In the genomic region with DNA sequence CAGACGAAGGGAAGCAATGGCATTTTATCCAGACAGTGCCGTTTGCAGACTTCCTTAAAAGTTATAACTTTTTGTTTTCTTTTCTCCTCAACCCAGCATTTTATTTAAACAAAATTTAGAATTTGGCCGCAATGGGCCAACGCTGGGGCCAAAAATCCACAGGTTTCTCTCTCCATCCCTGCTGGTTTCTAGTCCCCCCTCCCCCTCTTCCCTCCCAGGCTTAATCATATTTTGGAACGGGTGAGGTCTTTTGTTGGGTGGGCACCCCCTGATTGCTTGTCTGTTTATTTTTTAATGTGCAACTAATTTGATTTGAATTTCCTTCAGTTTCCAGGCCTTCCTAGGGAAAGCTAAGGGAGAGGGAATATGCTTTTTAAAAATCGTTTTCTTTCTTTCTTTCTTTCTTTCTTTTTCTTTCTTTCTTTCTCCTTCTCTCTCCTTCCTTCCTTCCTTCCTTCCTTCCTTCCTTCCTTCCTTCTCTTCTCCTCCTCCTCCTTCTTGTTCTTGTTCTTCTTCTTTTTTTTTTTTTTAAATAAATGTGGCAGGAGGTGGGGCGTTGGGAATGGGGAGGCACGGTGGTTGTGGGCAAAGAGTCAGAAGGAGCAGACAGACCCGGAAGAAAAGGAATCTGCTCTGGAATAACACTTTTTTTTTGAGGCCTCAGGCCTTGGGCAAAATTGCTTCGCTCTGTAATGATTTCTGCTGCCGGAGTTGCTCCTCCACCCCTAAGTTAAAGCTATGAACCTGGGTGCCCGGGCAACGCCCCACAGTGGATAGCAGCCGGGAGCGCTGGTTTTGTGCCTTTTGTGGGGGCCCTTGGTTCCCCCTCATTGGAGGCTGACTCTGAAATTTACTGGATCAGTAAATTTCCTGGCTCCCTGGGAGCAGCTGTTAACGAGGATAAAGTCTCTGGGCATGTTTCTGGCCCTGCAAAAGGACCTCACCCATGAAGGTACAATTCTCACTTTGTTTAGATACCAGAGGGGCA, we compare ENCODE assay signal across 8 cellular contexts. TPM values are rescaled to one million over a fixed set of nuclear protein-coding genes. Genes with fewer than 3 reads are reported as not detected.
A peak's percentile ranks its signal among the peaks of the same experiment; 100 is the strongest.
DNase-seq lines count a peak whose midpoint lies in the region; ATAC-seq and TF ChIP-seq lines count a peak whose summit lies in the region.

No MANE protein-coding gene starts in this region.

- in situ Hi-C loops in HAP-1 (cut with MboI; ENCODE audit: low sequenced_read_pairs) = no loop called here

- no peaks in the 10 kb centered on the region for H3K27me3 Mint-ChIP-seq in WTC11 (ENCODE audit: low read depth)

- peaks cover 14% of the 10 kb centered on the region; the same call in 1 of the 2 replicates for H3K4me1 ChIP-seq in HAP-1
- peaks cover 0 to 62% (median 49%) of the 10 kb centered on the region in 12 donors for H3K4me1 ChIP-seq in heart left ventricle
- peaks cover 15% of the 10 kb centered on the region for H3K4me1 ChIP-seq in rectal smooth muscle tissue (ENCODE audit: control insufficient read depth, insufficient read depth, low read length)

- H3K4me3 ChIP-seq in HAP-1 = peak overlapping the region; percentile 92
- peak overlapping the region; percentile 65 to 100 (median 92) for H3K4me3 ChIP-seq in heart left ventricle
- peak overlapping the region; percentile 84 for H3K4me3 ChIP-seq in rectal smooth muscle tissue (ENCODE audit: low read length)

- DNase-seq in A172 (ENCODE audit: low spot score) = peak; percentile 36
- DNase-seq in HAP-1 (ENCODE audit: low spot score in 2 of 2) = no peak
- DNase-seq in WTC11 (ENCODE audit: low spot score) = peak; percentile 30
- DNase-seq in heart left ventricle = peak in 1 of 5 donors; percentile 31
- DNase-seq in NCI-H524 (lab: John Stamatoyannopoulos, UW) = no peak
- no peak for DNase-seq in omental fat pad (ENCODE audit: low spot score)
- no peak for DNase-seq in superior temporal gyrus (ENCODE audit: extremely low spot score)

- CTCF ChIA-PET in WTC11 (lab: Charles Lee) = interaction anchor here (1.1 to 1.8 kb wide), 4 partner anchors 25 to 297 kb away, joined by 3 to 6 read pairs (median 3); no protein-coding TSS in a partner anchor

- H3K4me3 Mint-ChIP-seq in WTC11 = peak overlapping the region; percentile 87

- no peak overlapping the region for H3K9ac ChIP-seq in rectal smooth muscle tissue (ENCODE audit: low read length)

- H3K9me3 ChIP-seq in HAP-1 = no peaks in the 10 kb centered on the region
- H3K9me3 ChIP-seq in heart left ventricle = no peaks in the 10 kb centered on the region

- H3K36me3 Mint-ChIP-seq in WTC11 = no peaks in the 10 kb centered on the region

- POLR2A ChIA-PET in WTC11 (lab: Charles Lee) = interaction anchor here (0.6 kb wide), 1 partner anchor 27 kb away, joined by 3 read pairs; no protein-coding TSS in a partner anchor

- H3K36me3 ChIP-seq in HAP-1 (replicated peaks) = no peaks in the 10 kb centered on the region; the same call in 1 of the 2 replicates
- H3K36me3 ChIP-seq in heart left ventricle = peaks cover 0 to 4% (median 0%) of the 10 kb centered on the region in 9 donors
- no peaks in the 10 kb centered on the region for H3K36me3 ChIP-seq in rectal smooth muscle tissue (ENCODE audit: control insufficient read depth, insufficient read depth, low read length)

- no peaks in the 10 kb centered on the region for H3K9me3 Mint-ChIP-seq in WTC11

- peak overlapping the region; percentile 97 to 100 (median 99) for H3K27ac ChIP-seq in heart left ventricle
- peak overlapping the region; percentile 96 for H3K27ac ChIP-seq in rectal smooth muscle tissue (ENCODE audit: low read depth, low read length)

- H3K27me3 ChIP-seq in HAP-1 (ENCODE audit: low read depth) (no peaks in the 10 kb centered on the region), heart left ventricle (no peaks in the 10 kb centered on the region), rectal smooth muscle tissue (ENCODE audit: control insufficient read depth, insufficient read depth, low read length) (no peaks in the 10 kb centered on the region)

- TF ChIP-seq CTCF in WTC11 (IDR thresholded peaks at IDR 0.05) (no peak), heart left ventricle (IDR thresholded peaks at IDR 0.05) (peak in 1 of 12 donors; percentile 7), omental fat pad (IDR thresholded peaks at IDR 0.05) (no peak)

- TF ChIP-seq POLR2A in heart left ventricle (IDR thresholded peaks at IDR 0.05) = no peak

- intact Hi-C loops in heart left ventricle (cut with DNase I) = loop anchor here (2.0 to 10.0 kb wide), 18 partner anchors 41 to 394 kb away; no protein-coding TSS in a partner anchor

- peaks cover 58% of the 10 kb centered on the region for H3K4me1 Mint-ChIP-seq in WTC11

- 4 to 12% (median 8%) methylated on average over 16 of the region's 16 CpGs for WGBS in heart left ventricle, 4 donors

- H3K27ac Mint-ChIP-seq in WTC11 = peak overlapping the region; percentile 92

- ATAC-seq in WTC11 (no peak), heart left ventricle (no peak), omental fat pad (ENCODE audit: low FRiP score) (no peak)

TF ChIP-seq in WTC11, 78 proteins besides CTCF, POLR2A, EP300 and RAD21:
- TF ChIP-seq TP53 (CRISPR knock-in tag; IDR thresholded peaks at IDR 0.05) (no peak), ETV6 (CRISPR knock-in tag; IDR thresholded peaks at IDR 0.05) (0 out of 2 replicates have a peak, but pooled peaks have one; percentile 28)
- TF ChIP-seq, protein P1, sequence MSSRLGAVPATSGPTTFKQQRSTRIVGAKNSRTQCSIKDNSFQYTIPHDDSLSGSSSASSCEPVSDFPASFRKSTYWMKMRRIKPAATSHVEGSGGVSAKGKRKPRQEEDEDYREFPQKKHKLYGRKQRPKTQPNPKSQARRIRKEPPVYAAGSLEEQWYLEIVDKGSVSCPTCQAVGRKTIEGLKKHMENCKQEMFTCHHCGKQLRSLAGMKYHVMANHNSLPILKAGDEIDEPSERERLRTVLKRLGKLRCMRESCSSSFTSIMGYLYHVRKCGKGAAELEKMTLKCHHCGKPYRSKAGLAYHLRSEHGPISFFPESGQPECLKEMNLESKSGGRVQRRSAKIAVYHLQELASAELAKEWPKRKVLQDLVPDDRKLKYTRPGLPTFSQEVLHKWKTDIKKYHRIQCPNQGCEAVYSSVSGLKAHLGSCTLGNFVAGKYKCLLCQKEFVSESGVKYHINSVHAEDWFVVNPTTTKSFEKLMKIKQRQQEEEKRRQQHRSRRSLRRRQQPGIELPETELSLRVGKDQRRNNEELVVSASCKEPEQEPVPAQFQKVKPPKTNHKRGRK (CRISPR knock-in tag; IDR thresholded peaks at IDR 0.05; ENCODE audit: borderline replicate concordance) = peak; percentile 87; the same call in 1 of the 2 replicates
TF ChIP-seq in WTC11: peak in this region for 2.

RNA-seq across cellular contexts. Expression of a gene that starts 1.9 kb away (rescaled TPM):
- 67.2 and 74.4 TPM in 2 replicates for total RNA-seq in A172 (2014; rRNA removed; shearing (Covaris generic))
- total RNA-seq in WTC11 (2021) = 40.7 to 44.5 TPM (median 42.8 TPM) in 3 replicates
- 100 to 1,000 TPM in 3 of 9 donors, 10 to 100 TPM in 6; 59.1 to 113 (median 79.0) TPM for total RNA-seq in heart left ventricle
- 10 to 100 TPM in 1 of 2 donors, 1 to 10 TPM in 1; 9.4 to 35.8 TPM for polyA plus RNA-seq in heart left ventricle
- total RNA-seq in omental fat pad = 100 to 1,000 TPM; 114 to 217 (median 164) TPM

Comparison
In these comparisons a context has a peak if more than half of its experiments do, and no peak if none do; other contexts are left out.
1. DNase-seq: peak in A172 (single experiment) and WTC11 (single experiment); none in HAP-1 (0 of 2), NCI-H524 (0 of 2), omental fat pad (single experiment) and superior temporal gyrus (single experiment).
2. Peak in every context shown above with its lines, with median percentiles within 50 percentile points of each other: H3K4me3 ChIP-seq.